Comparison of ENCODE assay signal across 8 cellular contexts in genomic region chr6:22906091-22906549, GRCh38.
DNase-seq lines count a peak whose midpoint lies in the region; TF ChIP-seq lines count a peak whose summit lies in the region.
"Had no signal": no experiment of that assay in that cellular context is flagged by ENCODE, and none has a peak within 500 bp of the region (broad histone marks: within the 10 kb centered on the region; RNA-seq: fewer than 3 reads in every experiment).

No MANE protein-coding gene starts in this region.

- no peaks in the 10 kb centered on the region for H3K36me3 Mint-ChIP-seq in type B pancreatic cell
- H3K36me3 Mint-ChIP-seq: activated naive CD8-positive, alpha-beta T cell treated with anti-CD3 and anti-CD28 coated beads, Interleukin-2, amount 10 ng/mL, durations not matched to agents 7 days and 5 days had no signal

- DNase-seq in HFF-Myc (ENCODE audit: extremely low read depth, low read depth) = no peak
- DNase-seq in adrenal gland = no peak
- no peak for DNase-seq in right atrium auricular region (ENCODE audit: low spot score)
- DNase-seq in type B pancreatic cell (ENCODE audit: extremely low spot score, unreplicated experiment) = no peak
- no peak for DNase-seq in NCI-H2196 treated with DMSO at 0.1 percent for 48 hours (lab: John Stamatoyannopoulos, UW; ENCODE audit: unreplicated experiment)
- DNase-seq in prostate gland (ENCODE audit: low spot score) = no peak
- DNase-seq in NCI-H2196 (lab: John Stamatoyannopoulos, UW; ENCODE audit: unreplicated experiment) = no peak
- DNase-seq: activated naive CD8-positive, alpha-beta T cell treated with anti-CD3 and anti-CD28 coated beads, Interleukin-2, amount 10 ng/mL, durations not matched to agents 7 days and 5 days had no signal

- H3K4me1 Mint-ChIP-seq in type B pancreatic cell (ENCODE audit: unreplicated experiment) = peaks cover 5% of the 10 kb centered on the region
- H3K4me1 Mint-ChIP-seq: activated naive CD8-positive, alpha-beta T cell treated with anti-CD3 and anti-CD28 coated beads, Interleukin-2, amount 10 ng/mL, durations not matched to agents 7 days and 5 days had no signal

- no peaks in the 10 kb centered on the region for H3K9me3 ChIP-seq in adrenal gland (replicated peaks in 1 of 3)
- no peaks in the 10 kb centered on the region for H3K9me3 ChIP-seq in right atrium auricular region
- no peaks in the 10 kb centered on the region for H3K9me3 ChIP-seq in prostate gland

- no peaks in the 10 kb centered on the region for H3K36me3 ChIP-seq in adrenal gland (replicated peaks in 1 of 2)
- no peaks in the 10 kb centered on the region for H3K36me3 ChIP-seq in right atrium auricular region
- H3K36me3 ChIP-seq in prostate gland = no peaks in the 10 kb centered on the region

- no peak overlapping the region for H3K27ac ChIP-seq in adrenal gland
- no peak overlapping the region for H3K27ac ChIP-seq in right atrium auricular region
- H3K27ac ChIP-seq in prostate gland = no peak overlapping the region

- no peaks in the 10 kb centered on the region for H3K27me3 Mint-ChIP-seq in type B pancreatic cell

- H3K27me3 ChIP-seq in adrenal gland (no peaks in the 10 kb centered on the region), right atrium auricular region (no peaks in the 10 kb centered on the region), prostate gland (replicated peaks; ENCODE audit: insufficient read depth) (no peaks in the 10 kb centered on the region)

- H3K4me1 ChIP-seq in adrenal gland (replicated peaks in 1 of 2) (no peaks in the 10 kb centered on the region), right atrium auricular region (no peaks in the 10 kb centered on the region), prostate gland (replicated peaks) (no peaks in the 10 kb centered on the region)

- 48 to 66% (median 54%) methylated on average over 3 of the region's 3 CpGs for WGBS in adrenal gland, 4 donors
- WGBS in prostate gland = 78% methylated on average over 3 of the region's 3 CpGs

- TF ChIP-seq POLR2A in adrenal gland (IDR thresholded peaks at IDR 0.05) (no peak), prostate gland (IDR thresholded peaks at IDR 0.05) (no peak)

- H3K4me3 ChIP-seq in HFF-Myc (replicated peaks; ENCODE audit: low read depth, low read length) = no peak overlapping the region
- no peak overlapping the region for H3K4me3 ChIP-seq in adrenal gland
- no peak overlapping the region for H3K4me3 ChIP-seq in right atrium auricular region
- H3K4me3 ChIP-seq in prostate gland = no peak overlapping the region

- peak; percentile 22 for TF ChIP-seq CTCF in HFF-Myc (IDR thresholded peaks at IDR 0.05; ENCODE audit: low read depth, low read length, missing control alignments)
- peak in 5 of 6 experiments; percentile 6 to 43 (median 20) for TF ChIP-seq CTCF in adrenal gland (IDR thresholded peaks at IDR 0.05)
- peak; percentile 17 to 53 for TF ChIP-seq CTCF in right atrium auricular region (IDR thresholded peaks at IDR 0.05)
- TF ChIP-seq CTCF in type B pancreatic cell (conservative IDR thresholded peaks at IDR 0.05) = peak; percentile 37
- TF ChIP-seq CTCF in prostate gland (IDR thresholded peaks at IDR 0.05) = no peak

- intact Hi-C loops in adrenal gland (cut with DNase I) = no loop called here
- intact Hi-C loops in prostate gland (cut with DNase I) = no loop called here

- peaks cover 4% of the 10 kb centered on the region for H3K9me3 Mint-ChIP-seq in type B pancreatic cell

- H3K27ac Mint-ChIP-seq in type B pancreatic cell = no peak overlapping the region
- H3K27ac Mint-ChIP-seq: activated naive CD8-positive, alpha-beta T cell treated with anti-CD3 and anti-CD28 coated beads, Interleukin-2, amount 10 ng/mL, durations not matched to agents 7 days and 5 days had no signal

- no peak overlapping the region for H3K4me3 Mint-ChIP-seq in type B pancreatic cell
- H3K4me3 Mint-ChIP-seq: activated naive CD8-positive, alpha-beta T cell treated with anti-CD3 and anti-CD28 coated beads, Interleukin-2, amount 10 ng/mL, durations not matched to agents 7 days and 5 days had no signal

Comparison
In these comparisons a context has a peak if more than half of its experiments do, and no peak if none do; other contexts are left out.
1. CTCF ChIP-seq: peak in HFF-Myc (single experiment), adrenal gland (5 of 6), right atrium auricular region (2 of 2) and type B pancreatic cell (single experiment); none in prostate gland (0 of 4).